11 cellular contexts compared by ENCODE assay signal in the genomic region with DNA sequence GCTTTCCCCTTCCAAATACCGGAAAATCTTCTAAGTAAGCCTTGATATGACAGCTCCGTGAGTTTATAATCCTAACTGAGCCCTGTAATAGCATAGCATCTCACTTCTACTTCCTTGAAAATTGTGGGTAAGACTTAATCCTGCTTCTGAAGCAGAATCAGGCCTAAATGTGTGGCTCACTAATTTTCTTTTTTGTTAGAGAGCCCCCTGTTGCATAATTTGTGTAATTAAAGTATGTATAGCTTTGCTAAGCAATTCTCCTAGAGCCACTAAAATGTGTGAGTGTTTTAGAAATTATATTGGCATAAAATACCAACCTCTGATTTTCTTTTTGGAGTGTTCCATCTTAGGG.
DNase-seq lines count a peak whose midpoint lies in the region; ATAC-seq, FAIRE-seq and TF ChIP-seq lines count a peak whose summit lies in the region.
"Had no signal": no experiment of that assay in that cellular context is flagged by ENCODE, and none has a peak within 500 bp of the region (broad histone marks: within the 10 kb centered on the region; RNA-seq: fewer than 3 reads in every experiment).

No MANE protein-coding gene starts in this region.

- SMC1A ChIA-PET in GM12878 (lab: Charles Lee; ENCODE audit: uncharacterized antibody, unreplicated experiment), result interaction anchor here (0.7 to 2.3 kb wide), 19 partner anchors 8 to 1166 kb away, joined by 3 to 19 read pairs (median 5); no protein-coding TSS in a partner anchor

- no peaks in the 10 kb centered on the region for H3K4me1 ChIP-seq in GM12878 (ENCODE audit: control insufficient read depth, insufficient read depth, low read length)
- H3K4me1 ChIP-seq in neural progenitor cell, result no peaks in the 10 kb centered on the region
- H3K4me1 ChIP-seq in tibial artery, result no peaks in the 10 kb centered on the region
- no peaks in the 10 kb centered on the region for H3K4me1 ChIP-seq in mesenchymal stem cell (ENCODE audit: control insufficient read depth, insufficient read depth, low read depth, low read length)

- CTCF ChIA-PET in GM12878 (lab: Yijun Ruan, JAX), result interaction anchor here (0.6 to 3.0 kb wide), 28 partner anchors 8 to 1287 kb away, joined by 3 to 34 read pairs (median 4); no protein-coding TSS in a partner anchor

- H2AFZ ChIP-seq in GM12878 (ENCODE audit: control insufficient read depth, low read depth, low read length) (no peak overlapping the region), neural progenitor cell (replicated peaks) (no peak overlapping the region), mesenchymal stem cell (ENCODE audit: low read depth, low read length) (no peak overlapping the region)

- no peak overlapping the region for H2BK5ac ChIP-seq in mesenchymal stem cell (ENCODE audit: low read depth, low read length, poor library complexity, severe bottlenecking)

- no peak for TF ChIP-seq POLR2A in GM12878 (IDR thresholded peaks at IDR 0.05; ENCODE audit: low read depth, low read length)

- H2AK5ac ChIP-seq in mesenchymal stem cell (ENCODE audit: low read length, severe bottlenecking), result no peak overlapping the region

- in situ Hi-C loops in GM12878 (cut with MboI), result no loop called here

- RAD21 ChIA-PET in GM12878 (lab: Charles Lee; ENCODE audit: unreplicated experiment), result interaction anchor here (0.6 to 2.2 kb wide), 13 partner anchors 9 to 1540 kb away, joined by 3 to 17 read pairs (median 4); no protein-coding TSS in a partner anchor

- no peak for FAIRE-seq in GM12878 (lab: Jason Lieb, UNC)

- H3K79me2 ChIP-seq in GM12878 (ENCODE audit: control insufficient read depth, insufficient read depth, low read length) (no peaks in the 10 kb centered on the region), neural progenitor cell (ENCODE audit: low read depth) (no peaks in the 10 kb centered on the region)

- no peak overlapping the region for H3K23ac ChIP-seq in mesenchymal stem cell (ENCODE audit: low read length in 2 of 2)

- no peak overlapping the region for H2BK120ac ChIP-seq in mesenchymal stem cell (ENCODE audit: low read depth, low read length)

- H3F3A ChIP-seq in neural progenitor cell (ENCODE audit: low read depth), result no peaks in the 10 kb centered on the region

- no peak overlapping the region for H2BK15ac ChIP-seq in mesenchymal stem cell (ENCODE audit: low read depth, poor library complexity, severe bottlenecking)

- intact Hi-C loops in GM12878 (cut with micrococcal nuclease; ENCODE audit: unreplicated experiment), result loop anchor here (1.0 to 2.0 kb wide), 2 partner anchors 234 to 1006 kb away; no protein-coding TSS in a partner anchor
- intact Hi-C loops in tibial artery (cut with DNase I; ENCODE audit: low total_unique reads), result no loop called here

- DNase-seq in NCI-H2029 treated with DMSO at 0.1 percent for 48 hours (lab: John Stamatoyannopoulos, UW), result peak; percentile 11
- no peak for DNase-seq in NCI-H2029 (lab: John Stamatoyannopoulos, UW)
- peak; percentile 48 for DNase-seq in NCI-H1694 treated with DMSO at 0.1 percent for 48 hours (lab: John Stamatoyannopoulos, UW)
- DNase-seq in GM12878 (ENCODE audit: low read depth, low spot score), result no peak
- peak; percentile 34 for DNase-seq in neural progenitor cell (ENCODE audit: low spot score)
- DNase-seq in activated CD4-positive, CD25-positive, alpha-beta regulatory T cell (lab: John Stamatoyannopoulos, UW), result no peak
- DNase-seq in tibial artery, result no peak
- DNase-seq in mesenchymal stem cell, result no peak
- DNase-seq: activated CD4-positive, alpha-beta memory T cell treated with anti-CD3 and anti-CD28 coated beads, Interleukin-2, amount 10 ng/mL, durations not matched to agents 7 days and 5 days had no signal

- no peak overlapping the region for H3K4me2 ChIP-seq in GM12878 (ENCODE audit: control insufficient read depth, insufficient read depth)
- H3K4me2 ChIP-seq in neural progenitor cell, result no peak overlapping the region
- no peak overlapping the region for H3K4me2 ChIP-seq in mesenchymal stem cell (ENCODE audit: low read length, poor library complexity, severe bottlenecking)

- H3K14ac ChIP-seq in mesenchymal stem cell (ENCODE audit: low read length in 2 of 2), result no peak overlapping the region

- POLR2A ChIA-PET in GM12878 (lab: Charles Lee), result no interaction called here

- TF ChIP-seq CTCF in GM12878 (IDR thresholded peaks at IDR 0.05 in 2 of 3, conservative IDR thresholded peaks at IDR 0.05 in 1 of 3; ENCODE audit: control insufficient read depth in 2 of 3, extremely low read depth in 1 of 3, insufficient read depth in 1 of 3, low read depth in 3 of 3, low read length in 3 of 3) (peak; percentile 16 to 44 (median 19); a peak in 2 of 6 replicates), neural progenitor cell (IDR thresholded peaks at IDR 0.05) (peak; percentile 58), tibial artery (IDR thresholded peaks at IDR 0.05) (no peak)

- H4K8ac ChIP-seq in mesenchymal stem cell (ENCODE audit: low read length), result no peak overlapping the region

- H3K9ac ChIP-seq in GM12878 (ENCODE audit: control insufficient read depth, insufficient read depth, low read length), result no peak overlapping the region
- H3K9ac ChIP-seq in neural progenitor cell, result no peak overlapping the region
- no peak overlapping the region for H3K9ac ChIP-seq in mesenchymal stem cell (ENCODE audit: low read length)

- ATAC-seq in GM12878, result peak; percentile 52; the same call in 2 of the 3 replicates

- H3K9me3 ChIP-seq in GM12878 (replicated peaks; ENCODE audit: control insufficient read depth, insufficient read depth, low read length), result no peaks in the 10 kb centered on the region
- H3K9me3 ChIP-seq in neural progenitor cell (ENCODE audit: low read depth), result no peaks in the 10 kb centered on the region
- H3K9me3 ChIP-seq in tibial artery, result no peaks in the 10 kb centered on the region
- H3K9me3 ChIP-seq in mesenchymal stem cell (ENCODE audit: control insufficient read depth, low read length), result no peaks in the 10 kb centered on the region

- H4K91ac ChIP-seq in mesenchymal stem cell (ENCODE audit: low read length), result no peak overlapping the region

- H3K27me3 ChIP-seq in GM12878 (replicated peaks in 1 of 2; ENCODE audit: control insufficient read depth in 2 of 2, insufficient read depth in 2 of 2, low read length in 1 of 2) (no peaks in the 10 kb centered on the region), neural progenitor cell (no peaks in the 10 kb centered on the region), tibial artery (no peaks in the 10 kb centered on the region), mesenchymal stem cell (ENCODE audit: control insufficient read depth in 1 of 2, insufficient read depth in 1 of 2, low read length in 2 of 2) (peaks cover 0 to 5% of the 10 kb centered on the region in 2 experiments)

- no peaks in the 10 kb centered on the region for H3K79me1 ChIP-seq in mesenchymal stem cell (replicated peaks; ENCODE audit: low read length, poor library complexity, severe bottlenecking)

- 0% methylated on average over 2 of the region's 2 CpGs for WGBS in GM12878 (ENCODE audit: insufficient coverage, insufficient replicate concordance, low lambda C conversion rate, missing lambda C conversion rate)
- WGBS in mesenchymal stem cell, result 100% methylated on average over 2 of the region's 2 CpGs

- no peak overlapping the region for H3K4ac ChIP-seq in mesenchymal stem cell (ENCODE audit: low read depth in 1 of 2, low read length in 2 of 2)

- H3K4me3 Mint-ChIP-seq in neural progenitor cell, result no peak overlapping the region
- H3K4me3 Mint-ChIP-seq: activated CD4-positive, alpha-beta memory T cell treated with anti-CD3 and anti-CD28 coated beads, Interleukin-2, amount 10 ng/mL, durations not matched to agents 7 days and 5 days; central memory CD8-positive, alpha-beta T cell had no signal

- H3K27ac ChIP-seq in GM12878 (ENCODE audit: control insufficient read depth, insufficient read depth) (no peak overlapping the region), neural progenitor cell (no peak overlapping the region), tibial artery (no peak overlapping the region), mesenchymal stem cell (ENCODE audit: low read length, poor library complexity, severe bottlenecking) (no peak overlapping the region)
- H3K27ac ChIP-seq: skin epidermis had no signal

- H3K18ac ChIP-seq in mesenchymal stem cell (ENCODE audit: low read depth in 1 of 2, low read length in 2 of 2), result no peak overlapping the region

- H2BK12ac ChIP-seq in mesenchymal stem cell (ENCODE audit: low read length in 2 of 2), result no peak overlapping the region

- H3K36me3 ChIP-seq in GM12878 (ENCODE audit: control insufficient read depth in 2 of 2, insufficient read depth in 2 of 2, low read length in 1 of 2) (no peaks in the 10 kb centered on the region), neural progenitor cell (no peaks in the 10 kb centered on the region), tibial artery (no peaks in the 10 kb centered on the region), mesenchymal stem cell (ENCODE audit: control insufficient read depth in 1 of 2, insufficient read depth in 2 of 2, low read depth in 1 of 2, low read length in 2 of 2) (no peaks in the 10 kb centered on the region)

- H3K27me3 Mint-ChIP-seq in neural progenitor cell (ENCODE audit: insufficient read depth, low read depth), result peaks cover under 1% of the 10 kb centered on the region
- H3K27me3 Mint-ChIP-seq: central memory CD8-positive, alpha-beta T cell had no signal

- BruUV-seq in GM12878 (replicated peaks; lab: Mats Ljungman, UMichigan), result no TSS peak

- H3K27ac Mint-ChIP-seq in neural progenitor cell, result no peak overlapping the region
- H3K27ac Mint-ChIP-seq: activated CD4-positive, alpha-beta memory T cell treated with anti-CD3 and anti-CD28 coated beads, Interleukin-2, amount 10 ng/mL, durations not matched to agents 7 days and 5 days had no signal

- H4K20me1 ChIP-seq in GM12878 (ENCODE audit: control insufficient read depth, insufficient read depth) (no peaks in the 10 kb centered on the region), neural progenitor cell (ENCODE audit: low read depth) (no peaks in the 10 kb centered on the region)

- no peak for TF ChIP-seq EP300 in GM12878 (IDR thresholded peaks at IDR 0.05; ENCODE audit: borderline replicate concordance in 1 of 2, control insufficient read depth in 1 of 2, low read depth in 2 of 2, low read length in 2 of 2)

- H3K4me3 ChIP-seq in GM12878 (no peak overlapping the region), neural progenitor cell (no peak overlapping the region), tibial artery (no peak overlapping the region), mesenchymal stem cell (ENCODE audit: insufficient read depth in 1 of 2, low read depth in 1 of 2, low read length in 2 of 2) (no peak overlapping the region)
- H3K4me3 ChIP-seq: skin epidermis had no signal

- peaks cover 2% of the 10 kb centered on the region for H3K36me3 Mint-ChIP-seq in neural progenitor cell

- H3K9me3 Mint-ChIP-seq in neural progenitor cell, result peaks cover 15% of the 10 kb centered on the region
- H3K9me3 Mint-ChIP-seq: activated CD4-positive, alpha-beta memory T cell treated with anti-CD3 and anti-CD28 coated beads, Interleukin-2, amount 10 ng/mL, durations not matched to agents 7 days and 5 days; central memory CD8-positive, alpha-beta T cell had no signal

- TF ChIP-seq RAD21 in GM12878 (IDR thresholded peaks at IDR 0.05; ENCODE audit: insufficient read depth, low read depth, low read length), result peak; percentile 37; the same call in 1 of the 2 replicates

- peaks cover 8% of the 10 kb centered on the region for H3K4me1 Mint-ChIP-seq in neural progenitor cell
- H3K4me1 Mint-ChIP-seq: activated CD4-positive, alpha-beta memory T cell treated with anti-CD3 and anti-CD28 coated beads, Interleukin-2, amount 10 ng/mL, durations not matched to agents 7 days and 5 days; central memory CD8-positive, alpha-beta T cell had no signal

Comparison
In these comparisons a context has a peak if more than half of its experiments do, and no peak if none do; other contexts are left out.
1. DNase-seq: peak in NCI-H2029 treated with DMSO at 0.1 percent for 48 hours (single experiment), NCI-H1694 treated with DMSO at 0.1 percent for 48 hours (single experiment) and neural progenitor cell (single experiment); none in NCI-H2029 (single experiment), GM12878 (single experiment), activated CD4-positive, CD25-positive, alpha-beta regulatory T cell (0 of 4), tibial artery (0 of 2) and mesenchymal stem cell (single experiment).
2. CTCF ChIP-seq: peak in GM12878 (3 of 3) and neural progenitor cell (single experiment); none in tibial artery (0 of 2).